Comparison of ENCODE assay signal across 39 cellular contexts in the genomic region with DNA sequence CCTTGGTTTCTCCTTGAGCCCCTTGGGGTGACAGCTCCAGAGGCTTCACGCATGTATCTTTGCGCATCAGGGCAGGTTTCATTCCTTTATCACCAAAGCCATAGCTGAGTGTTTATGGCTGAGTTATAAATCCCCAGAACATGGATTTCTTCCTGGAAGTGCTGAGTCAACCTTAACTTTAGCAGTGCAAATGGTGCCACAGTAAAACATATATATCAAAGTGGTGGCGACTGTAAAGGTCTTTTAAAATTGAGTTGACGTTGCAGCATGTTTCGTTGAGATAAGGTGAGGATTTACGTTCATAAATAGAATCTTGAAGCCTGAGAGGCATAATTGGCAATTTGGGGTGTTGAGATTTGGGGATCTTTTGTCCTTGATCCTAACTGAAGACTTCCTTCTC.
"Had no signal": no experiment of that assay in that cellular context is flagged by ENCODE, and none has a peak within 500 bp of the region (broad histone marks: within the 10 kb centered on the region; RNA-seq: fewer than 3 reads in every experiment).

No MANE protein-coding gene starts in this region.

- H3K9me3 ChIP-seq: adrenal gland, ascending aorta, body of pancreas, breast epithelium had no signal

- H3K27me3 ChIP-seq: adrenal gland, ascending aorta, body of pancreas, brain microvascular endothelial cell, breast epithelium, cardiac muscle cell had no signal

- H3K4me3 Mint-ChIP-seq: activated naive CD4-positive, alpha-beta T cell treated with anti-CD3 and anti-CD28 coated beads for 36 hours; activated naive CD4-positive, alpha-beta T cell treated with anti-CD3 and anti-CD28 coated beads, Interleukin-2, amount 10 ng/mL, durations not matched to agents 7 days and 5 days; activated naive CD4-positive, alpha-beta T cell treated with anti-CD3 and anti-CD28 coated beads, Interleukin-2, amount 50 U/mL, for 24 hours; activated naive CD8-positive, alpha-beta T cell; activated naive CD8-positive, alpha-beta T cell treated with anti-CD3 and anti-CD28 coated beads for 36 hours; activated naive CD8-positive, alpha-beta T cell treated with anti-CD3 and anti-CD28 coated beads, Interleukin-2, amount 10 ng/mL, durations not matched to agents 7 days and 5 days; activated naive CD8-positive, alpha-beta T cell treated with anti-CD3 and anti-CD28 coated beads, Interleukin-2, amount 50 U/mL, for 24 hours; activated T-cell treated with anti-CD3 and anti-CD28 coated beads, Interleukin-2, amount 50 U/mL, for 24 hours; activated T-cell treated with anti-CD3 and anti-CD28 coated beads, Interleukin-2, amount 50 U/mL, for 4 hours; activated T-cell treated with anti-CD3 and anti-CD28 coated beads, Interleukin-2, amount 50 U/mL, for 72 hours; activated T-helper 1 cell treated with anti-CD3 and anti-CD28 coated beads, Interleukin-12 subunit alpha, Interleukin-12 subunit beta, Interleukin-2, Interleukin-4 antibody, amounts not matched to agents 30 ng/mL and 10 ng/mL and 1 ng/mL, durations not matched to agents 14 hours and 24 hours and 36 hours; activated T-helper 17 cell treated with anti-CD3 and anti-CD28 coated beads, Interleukin-2, amount 50 U/mL, for 72 hours; brain; central memory CD8-positive, alpha-beta T cell had no signal

- H3K36me3 Mint-ChIP-seq: activated naive CD4-positive, alpha-beta T cell treated with anti-CD3 and anti-CD28 coated beads, Interleukin-2, amount 10 ng/mL, durations not matched to agents 7 days and 5 days; activated naive CD4-positive, alpha-beta T cell treated with anti-CD3 and anti-CD28 coated beads, Interleukin-2, amount 50 U/mL, for 24 hours; activated naive CD4-positive, alpha-beta T cell treated with anti-CD3 and anti-CD28 coated beads, Interleukin-2, amount 50 U/mL, for 72 hours; activated naive CD8-positive, alpha-beta T cell; activated naive CD8-positive, alpha-beta T cell treated with anti-CD3 and anti-CD28 coated beads for 36 hours; activated naive CD8-positive, alpha-beta T cell treated with anti-CD3 and anti-CD28 coated beads, Interleukin-2, amount 10 ng/mL, durations not matched to agents 7 days and 5 days; brain had no signal

- H3K9me3 Mint-ChIP-seq: activated naive CD4-positive, alpha-beta T cell treated with anti-CD3 and anti-CD28 coated beads for 36 hours; activated naive CD4-positive, alpha-beta T cell treated with anti-CD3 and anti-CD28 coated beads, Interleukin-2, amount 50 U/mL, for 24 hours; activated naive CD8-positive, alpha-beta T cell treated with anti-CD3 and anti-CD28 coated beads for 36 hours; activated naive CD8-positive, alpha-beta T cell treated with anti-CD3 and anti-CD28 coated beads, Interleukin-2, amount 10 ng/mL, durations not matched to agents 7 days and 5 days; activated naive CD8-positive, alpha-beta T cell treated with anti-CD3 and anti-CD28 coated beads, Interleukin-2, amount 50 U/mL, for 24 hours; activated T-cell treated with anti-CD3 and anti-CD28 coated beads, Interleukin-2, amount 50 U/mL, for 24 hours; activated T-cell treated with anti-CD3 and anti-CD28 coated beads, Interleukin-2, amount 50 U/mL, for 4 hours; activated T-helper 1 cell treated with anti-CD3 and anti-CD28 coated beads, Interleukin-12 subunit alpha, Interleukin-12 subunit beta, Interleukin-2, Interleukin-4 antibody, amounts not matched to agents 30 ng/mL and 10 ng/mL and 1 ng/mL, durations not matched to agents 14 hours and 24 hours and 36 hours; activated T-helper 17 cell treated with anti-CD3 and anti-CD28 coated beads, Interleukin-2, amount 50 U/mL, for 72 hours; activated T-helper 2 cell treated with anti-CD3 and anti-CD28 coated beads, Interferon-gamma antibody, Interleukin-2, Interleukin-4, amounts not matched to agents 10 μg/mL and 5 μg/mL and 100 μg/mL, durations not matched to agents 14 hours and 24 hours and 36 hours had no signal

- FAIRE-seq: astrocyte, bronchial epithelial cell had no signal

- ATAC-seq: activated naive CD4-positive, alpha-beta T cell treated with anti-CD3 and anti-CD28 coated beads, Interleukin-2, amount 50 U/mL, for 72 hours; activated naive CD8-positive, alpha-beta T cell treated with anti-CD3 and anti-CD28 coated beads, Interleukin-2, amount 50 U/mL, for 24 hours; activated T-cell treated with anti-CD3 and anti-CD28 coated beads, Interleukin-2, amount 50 U/mL, for 4 hours; activated T-cell treated with anti-CD3 and anti-CD28 coated beads, Interleukin-2, amount 50 U/mL, for 72 hours; activated T-helper 17 cell treated with anti-CD3 and anti-CD28 coated beads, Interleukin-2, amount 50 U/mL, for 72 hours; body of pancreas had no signal

- H3K4me3 ChIP-seq: adrenal gland, ascending aorta, body of pancreas, breast epithelium, cardiac muscle cell had no signal

- H3K36me3 ChIP-seq: adrenal gland, ascending aorta, brain microvascular endothelial cell, breast epithelium, cardiac muscle cell had no signal

- H3K27me3 Mint-ChIP-seq: activated naive CD4-positive, alpha-beta T cell treated with anti-CD3 and anti-CD28 coated beads, Interleukin-2, amount 10 ng/mL, durations not matched to agents 7 days and 5 days; activated naive CD8-positive, alpha-beta T cell treated with anti-CD3 and anti-CD28 coated beads, Interleukin-2, amount 10 ng/mL, durations not matched to agents 7 days and 5 days; central memory CD8-positive, alpha-beta T cell had no signal

- H3K27ac Mint-ChIP-seq: activated naive CD4-positive, alpha-beta T cell treated with anti-CD3 and anti-CD28 coated beads for 36 hours; activated naive CD4-positive, alpha-beta T cell treated with anti-CD3 and anti-CD28 coated beads, Interleukin-2, amount 10 ng/mL, durations not matched to agents 7 days and 5 days; activated naive CD4-positive, alpha-beta T cell treated with anti-CD3 and anti-CD28 coated beads, Interleukin-2, amount 50 U/mL, for 24 hours; activated naive CD4-positive, alpha-beta T cell treated with anti-CD3 and anti-CD28 coated beads, Interleukin-2, amount 50 U/mL, for 72 hours; activated naive CD8-positive, alpha-beta T cell; activated naive CD8-positive, alpha-beta T cell treated with anti-CD3 and anti-CD28 coated beads for 36 hours; activated naive CD8-positive, alpha-beta T cell treated with anti-CD3 and anti-CD28 coated beads, Interleukin-2, amount 10 ng/mL, durations not matched to agents 7 days and 5 days; activated naive CD8-positive, alpha-beta T cell treated with anti-CD3 and anti-CD28 coated beads, Interleukin-2, amount 50 U/mL, for 24 hours; activated T-cell treated with anti-CD3 and anti-CD28 coated beads, Interleukin-2, amount 50 U/mL, for 24 hours; activated T-cell treated with anti-CD3 and anti-CD28 coated beads, Interleukin-2, amount 50 U/mL, for 72 hours; activated T-helper 1 cell treated with anti-CD3 and anti-CD28 coated beads, Interleukin-12 subunit alpha, Interleukin-12 subunit beta, Interleukin-2, Interleukin-4 antibody, amounts not matched to agents 30 ng/mL and 10 ng/mL and 1 ng/mL, durations not matched to agents 14 hours and 24 hours and 36 hours; activated T-helper 17 cell treated with anti-CD3 and anti-CD28 coated beads, Interleukin-2, amount 50 U/mL, for 72 hours; activated T-helper 2 cell treated with anti-CD3 and anti-CD28 coated beads, Interferon-gamma antibody, Interleukin-2, Interleukin-4, amounts not matched to agents 10 μg/mL and 5 μg/mL and 100 μg/mL, durations not matched to agents 14 hours and 24 hours and 36 hours; brain had no signal

- H3K27ac ChIP-seq: adrenal gland, ascending aorta, body of pancreas, brain microvascular endothelial cell, breast epithelium, cardiac muscle cell had no signal

- DNase-seq: activated effector memory CD4-positive, alpha-beta T cell treated with anti-CD3 and anti-CD28 coated beads, Interleukin-2, amount 50 U/mL, for 16 hours; activated effector memory CD4-positive, alpha-beta T cell treated with Interleukin-2 at 50 U/mL for 16 hours; activated gamma-delta T cell; activated gamma-delta T cell treated with Interleukin-2 at 50 U/mL for 16 hours; activated naive CD4-positive, alpha-beta T cell; activated naive CD4-positive, alpha-beta T cell treated with anti-CD3 and anti-CD28 coated beads for 36 hours; activated naive CD4-positive, alpha-beta T cell treated with anti-CD3 and anti-CD28 coated beads, Interleukin-2, amount 10 ng/mL, durations not matched to agents 7 days and 5 days; activated naive CD4-positive, alpha-beta T cell treated with anti-CD3 and anti-CD28 coated beads, Interleukin-2, amount 50 U/mL, for 16 hours; activated naive CD4-positive, alpha-beta T cell treated with Interleukin-2 at 50 U/mL for 16 hours; activated naive CD8-positive, alpha-beta T cell treated with anti-CD3 and anti-CD28 coated beads for 36 hours; activated naive CD8-positive, alpha-beta T cell treated with anti-CD3 and anti-CD28 coated beads, Interleukin-2, amount 10 ng/mL, durations not matched to agents 7 days and 5 days; activated naive CD8-positive, alpha-beta T cell treated with anti-CD3 and anti-CD28 coated beads, Interleukin-2, amount 50 U/mL, for 24 hours; activated T-cell treated with anti-CD3 and anti-CD28 coated beads, Interleukin-2, amount 50 U/mL, for 24 hours; activated T-cell treated with anti-CD3 and anti-CD28 coated beads, Interleukin-2, amount 50 U/mL, for 4 hours; activated T-cell treated with anti-CD3 and anti-CD28 coated beads, Interleukin-2, amount 50 U/mL, for 48 hours; activated T-cell treated with anti-CD3 and anti-CD28 coated beads, Interleukin-2, amount 50 U/mL, for 72 hours; adrenal gland; amniotic stem cell; amygdala; anterior cingulate cortex; aorta; body of pancreas; brain microvascular endothelial cell; caudate nucleus; central memory CD4-positive, alpha-beta T cell; cerebellar nuclear complex had no signal

- H3K4me1 Mint-ChIP-seq: activated naive CD4-positive, alpha-beta T cell treated with anti-CD3 and anti-CD28 coated beads, Interleukin-2, amount 10 ng/mL, durations not matched to agents 7 days and 5 days; activated naive CD4-positive, alpha-beta T cell treated with anti-CD3 and anti-CD28 coated beads, Interleukin-2, amount 50 U/mL, for 24 hours; activated naive CD8-positive, alpha-beta T cell treated with anti-CD3 and anti-CD28 coated beads for 36 hours; activated naive CD8-positive, alpha-beta T cell treated with anti-CD3 and anti-CD28 coated beads, Interleukin-2, amount 10 ng/mL, durations not matched to agents 7 days and 5 days; activated naive CD8-positive, alpha-beta T cell treated with anti-CD3 and anti-CD28 coated beads, Interleukin-2, amount 50 U/mL, for 24 hours; activated T-helper 17 cell treated with anti-CD3 and anti-CD28 coated beads, Interleukin-2, amount 50 U/mL, for 72 hours; brain; central memory CD8-positive, alpha-beta T cell had no signal

- H3K4me1 ChIP-seq: adrenal gland, ascending aorta, body of pancreas, breast epithelium had no signal
